18 cellular contexts compared by ENCODE assay signal in the genomic region with DNA sequence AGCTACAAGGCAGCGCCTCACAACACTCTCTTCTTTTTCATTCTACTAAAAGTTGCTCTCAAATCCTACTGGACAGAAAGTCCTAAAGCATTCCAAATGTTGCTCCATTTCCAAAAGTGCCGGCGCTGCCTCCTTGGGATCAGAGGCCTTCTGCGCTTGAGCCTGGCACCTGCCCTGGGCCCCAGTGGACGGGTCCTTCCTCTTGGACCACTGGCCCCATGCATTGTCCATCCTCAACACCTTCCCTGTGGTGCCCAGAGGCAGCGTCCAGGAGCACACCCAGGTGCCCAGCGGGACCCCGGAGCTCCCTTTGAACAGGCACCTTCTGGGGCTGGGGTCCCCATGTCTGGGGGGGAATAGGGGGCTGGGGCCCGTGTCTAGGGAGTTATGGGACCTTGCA.
"Had no signal": no experiment of that assay in that cellular context is flagged by ENCODE, and none has a peak within 500 bp of the region (broad histone marks: within the 10 kb centered on the region; RNA-seq: fewer than 3 reads in every experiment).

No MANE protein-coding gene starts in this region.

- DNase-seq: activated CD4-positive, alpha-beta T cell treated with anti-CD3 and anti-CD28 coated beads, Interleukin-2, amount 10 ng/mL, durations not matched to agents 24 days and 14 days; activated CD4-positive, CD25-positive, alpha-beta regulatory T cell; activated gamma-delta T cell; activated T-cell treated with anti-CD3 and anti-CD28 coated beads, Interleukin-2, amount 50 U/mL, for 1 hour; amniotic stem cell; effector memory CD4-positive, alpha-beta T cell; foreskin keratinocyte; immature natural killer cell; lower lobe of right lung; retina; small intestine; stimulated activated CD4-positive, alpha-beta T cell treated with anti-CD3 and anti-CD28 coated beads, Interleukin-4, amount 100 ng/mL, for 4 hours; SW 1271 had no signal

- H3K27ac Mint-ChIP-seq: activated CD4-positive, alpha-beta T cell treated with anti-CD3 and anti-CD28 coated beads, Interleukin-2, amount 10 ng/mL, durations not matched to agents 24 days and 14 days; activated naive CD8-positive, alpha-beta T cell; immature natural killer cell; mesothelial cell of epicardium; stimulated activated naive CD8-positive, alpha-beta T cell treated with anti-CD3 and anti-CD28 coated beads, Interleukin-15, Interleukin-2, amounts not matched to agents 100 ng/mL and 50 ng/mL, for 24 hours had no signal

- H3K36me3 ChIP-seq: lower lobe of right lung had no signal

- H3K4me3 ChIP-seq: coronary artery, lower lobe of right lung had no signal

- H3K9me3 Mint-ChIP-seq: activated CD4-positive, alpha-beta T cell treated with anti-CD3 and anti-CD28 coated beads, Interleukin-2, amount 10 ng/mL, durations not matched to agents 24 days and 14 days; immature natural killer cell; stimulated activated naive CD8-positive, alpha-beta T cell treated with anti-CD3 and anti-CD28 coated beads, Interleukin-15, Interleukin-2, amounts not matched to agents 100 ng/mL and 50 ng/mL, for 24 hours had no signal

- H3K27ac ChIP-seq: coronary artery, foreskin keratinocyte, lower lobe of right lung, parathyroid adenoma had no signal

- H3K36me3 Mint-ChIP-seq: activated naive CD8-positive, alpha-beta T cell; immature natural killer cell; mesothelial cell of epicardium had no signal

- H3K4me3 Mint-ChIP-seq: activated CD4-positive, alpha-beta T cell treated with anti-CD3 and anti-CD28 coated beads, Interleukin-2, amount 10 ng/mL, durations not matched to agents 24 days and 14 days; activated naive CD8-positive, alpha-beta T cell; immature natural killer cell; mesothelial cell of epicardium; stimulated activated naive CD8-positive, alpha-beta T cell treated with anti-CD3 and anti-CD28 coated beads, Interleukin-15, Interleukin-2, amounts not matched to agents 100 ng/mL and 50 ng/mL, for 24 hours had no signal

- H3K9me3 ChIP-seq: lower lobe of right lung had no signal

- H3K27me3 Mint-ChIP-seq: activated naive CD8-positive, alpha-beta T cell had no signal

- H3K4me1 ChIP-seq: foreskin keratinocyte, parathyroid adenoma had no signal

- ATAC-seq: foreskin keratinocyte, lower lobe of right lung had no signal
